Comparison of ENCODE assay signal across 8 cellular contexts in genomic region chr2:199456383-199457146, GRCh38. TPM values are rescaled to one million over a fixed set of nuclear protein-coding genes. Genes with fewer than 3 reads are reported as not detected.
A peak's percentile ranks its signal among the peaks of the same experiment; 100 is the strongest.
DNase-seq lines count a peak whose midpoint lies in the region; ATAC-seq, FAIRE-seq and TF ChIP-seq lines count a peak whose summit lies in the region.

No MANE protein-coding gene starts in this region.

- no peak for TF ChIP-seq EP300 in A549 (IDR thresholded peaks at IDR 0.05)

- no peak for FAIRE-seq in A549 (lab: Jason Lieb, UNC)

- H3K4me3 ChIP-seq in A549 (peak overlapping the region; percentile 83), HAP-1 (peak overlapping the region; percentile 73), ascending aorta (peak overlapping the region; percentile 87 to 98), lower lobe of right lung (peak overlapping the region; percentile 96)

- WGBS in A549 (ENCODE audit: missing lambda C conversion rate) = 14% methylated on average over 23 of the region's 44 CpGs

- peaks cover 17% of the 10 kb centered on the region for H3K4me1 ChIP-seq in A549
- peaks cover 27% of the 10 kb centered on the region for H3K4me1 ChIP-seq in HAP-1
- H3K4me1 ChIP-seq in ascending aorta = peaks cover 12 to 23% of the 10 kb centered on the region in 2 donors
- peaks cover 41% of the 10 kb centered on the region for H3K4me1 ChIP-seq in lower lobe of right lung

- no peak for TF ChIP-seq RAD21 in A549 (conservative IDR thresholded peaks at IDR 0.05 in 1 of 2, IDR thresholded peaks at IDR 0.05 in 1 of 2)

- POLR2A ChIA-PET in A549 (lab: Yijun Ruan, JAX) = no interaction called here

- in situ Hi-C loops in HAP-1 (cut with MboI; ENCODE audit: low sequenced_read_pairs) = no loop called here

- TF ChIP-seq CTCF in A549 (IDR thresholded peaks at IDR 0.05) (no peak), ascending aorta (IDR thresholded peaks at IDR 0.05) (no peak), lower lobe of right lung (IDR thresholded peaks at IDR 0.05) (no peak), omental fat pad (IDR thresholded peaks at IDR 0.05) (no peak)

- TF ChIP-seq POLR2A in A549 (IDR thresholded peaks at IDR 0.05; ENCODE audit: low read length) = no peak

- H3K27ac ChIP-seq in A549 = peak overlapping the region; percentile 97 to 98
- H3K27ac ChIP-seq in ascending aorta = no peak overlapping the region
- no peak overlapping the region for H3K27ac ChIP-seq in lower lobe of right lung

- CTCF ChIA-PET in A549 (lab: Yijun Ruan, JAX) = interaction anchor here (1.2 kb wide), 1 partner anchor 9 kb away, joined by 3 read pairs; no protein-coding TSS in a partner anchor

- peak overlapping the region; percentile 99 for H3K4me2 ChIP-seq in A549

- H3K9me3 ChIP-seq in A549 = no peaks in the 10 kb centered on the region
- no peaks in the 10 kb centered on the region for H3K9me3 ChIP-seq in HAP-1
- H3K9me3 ChIP-seq in ascending aorta = no peaks in the 10 kb centered on the region
- H3K9me3 ChIP-seq in lower lobe of right lung = no peaks in the 10 kb centered on the region

- intact Hi-C loops in ascending aorta (cut with DNase I) (loop anchor here (5.0 kb wide), 2 partner anchors 154 to 574 kb away; no protein-coding TSS in a partner anchor), lower lobe of right lung (cut with DNase I) (no loop called here)

- DNase-seq in A549 (ENCODE audit: low read depth in 1 of 2, low spot score in 1 of 2) (peak in 1 of 2 experiments; percentile 10), HAP-1 (ENCODE audit: low spot score in 2 of 2) (peak in 1 of 2 experiments; percentile 55), ascending aorta (ENCODE audit: low spot score in 2 of 2) (no peak), lower lobe of right lung (no peak), omental fat pad (ENCODE audit: low spot score) (no peak), AML-193 (lab: John Stamatoyannopoulos, UW) (no peak)

- ATAC-seq in A549 (peak in 1 of 2 experiments; percentile 4; a peak in 3 of 6 replicates), lower lobe of right lung (no peak), omental fat pad (ENCODE audit: low FRiP score) (no peak), HG02885 (IDR thresholded peaks at IDR 0.05; ENCODE audit: poor library complexity, unreplicated experiment) (no peak), HG02981 (IDR thresholded peaks at IDR 0.05; ENCODE audit: unreplicated experiment) (no peak)

- H3K27me3 ChIP-seq in HAP-1 (ENCODE audit: low read depth) (no peaks in the 10 kb centered on the region), ascending aorta (peaks cover under 1% of the 10 kb centered on the region), lower lobe of right lung (ENCODE audit: low read depth) (peaks cover 79% of the 10 kb centered on the region)

- H3K36me3 ChIP-seq in HAP-1 (replicated peaks) (no peaks in the 10 kb centered on the region), ascending aorta (no peaks in the 10 kb centered on the region), lower lobe of right lung (no peaks in the 10 kb centered on the region)

TF ChIP-seq in A549, 52 proteins besides CTCF, POLR2A, EP300 and RAD21:
- TF ChIP-seq MAFK (IDR thresholded peaks at IDR 0.05; ENCODE audit: partially characterized antibody) (no peak), SMC3 (IDR thresholded peaks at IDR 0.05) (no peak), GATA3 (IDR thresholded peaks at IDR 0.05; ENCODE audit: borderline replicate concordance) (no peak), HOXB13 (CRISPR knock-in tag; IDR thresholded peaks at IDR 0.05; ENCODE audit: low read depth) (no peak), MAX (IDR thresholded peaks at IDR 0.05) (peak; percentile 6; the same call in 1 of the 2 replicates), JUN (IDR thresholded peaks at IDR 0.05) (no peak)

RNA-seq across cellular contexts. Expression of gene SATB2, which starts 1.2 kb away (rescaled TPM):
- 3.4 and 4.0 TPM in 2 replicates for polyA plus RNA-seq in A549 (2011; rRNA removed)
- 2.2 TPM in 2 replicates for polyA plus RNA-seq in A549 (2012; cell fraction: cytosol; rRNA removed)
- polyA plus RNA-seq in A549 (2012; cell fraction: nucleus; rRNA removed) = 6.4 and 7.4 TPM in 2 replicates
- polyA plus RNA-seq in A549 (2017; fragmentation: RNase III; extraction: RNeasy Plus Mini Kit Qiagen cat#74134 plus additional on column Dnase treatment) = 1.6 to 2.3 TPM (median 1.9 TPM) in 3 replicates
- 15.0 and 16.5 TPM in 2 replicates for polyA minus RNA-seq in A549 (2011; rRNA and poly(A)+ RNA removed)
- 1.2 TPM for total RNA-seq in ascending aorta
- total RNA-seq in lower lobe of right lung = 5.0 TPM
- total RNA-seq in omental fat pad = 1 to 10 TPM; 1.7 to 4.1 (median 2.7) TPM

Comparison
In these comparisons a context has a peak if more than half of its experiments do, and no peak if none do; other contexts are left out.
1. H3K27ac ChIP-seq: peak in A549 (2 of 2); none in ascending aorta (0 of 2) and lower lobe of right lung (single experiment).
2. Peak in every context shown above with its lines, with median percentiles within 50 percentile points of each other: H3K4me3 ChIP-seq.